In genomic region chr9:69916950-69917349, GRCh38 we compare ENCODE assay signal across 1 cellular context.
TF ChIP-seq lines count a peak whose summit lies in the region.

No MANE protein-coding gene starts in this region.

TF ChIP-seq in endothelial cell of umbilical vein, 7 proteins besides CTCF, POLR2A, EP300 and RAD21 (continued from another document):
- no peak for TF ChIP-seq MYC (IDR thresholded peaks at IDR 0.05; ENCODE audit: low read depth, low read length)
TF ChIP-seq in endothelial cell of umbilical vein: peak in this region for 0.
